Comparison of ENCODE assay signal across 10 cellular contexts in genomic region chr15:68281008-68281407, GRCh38. TPM values are rescaled to one million over a fixed set of nuclear protein-coding genes. Genes with fewer than 3 reads are reported as not detected.
A peak's percentile ranks its signal among the peaks of the same experiment; 100 is the strongest.
DNase-seq lines count a peak whose midpoint lies in the region; ATAC-seq and TF ChIP-seq lines count a peak whose summit lies in the region.
"Had no signal": no experiment of that assay in that cellular context is flagged by ENCODE, and none has a peak within 500 bp of the region (broad histone marks: within the 10 kb centered on the region; RNA-seq: fewer than 3 reads in every experiment).

No MANE protein-coding gene starts in this region.

- H2AK5ac ChIP-seq in trophoblast cell (ENCODE audit: low read length) = no peak overlapping the region

- H3K18ac ChIP-seq in trophoblast cell (ENCODE audit: low read length) = no peak overlapping the region

- no peak for ATAC-seq in activated CD8-positive, alpha-beta memory T cell treated with anti-CD3 and anti-CD28 coated beads, Interleukin-2, amount 10 ng/mL, durations not matched to agents 7 days and 5 days
- no peak for ATAC-seq in GM21360 (IDR thresholded peaks at IDR 0.05; ENCODE audit: unreplicated experiment)
- ATAC-seq: body of pancreas had no signal

- H2BK12ac ChIP-seq in trophoblast cell (ENCODE audit: low read length) = no peak overlapping the region

- H3K79me2 ChIP-seq in trophoblast cell (ENCODE audit: control insufficient read depth, insufficient read depth, low read length, poor library complexity) = peaks cover 21% of the 10 kb centered on the region

- H3K4me1 Mint-ChIP-seq in activated CD8-positive, alpha-beta memory T cell treated with anti-CD3 and anti-CD28 coated beads, Interleukin-2, amount 10 ng/mL, durations not matched to agents 7 days and 5 days = peaks cover 60% of the 10 kb centered on the region
- H3K4me1 Mint-ChIP-seq in activated naive CD8-positive, alpha-beta T cell treated with anti-CD3 and anti-CD28 coated beads for 36 hours = peaks cover 58% of the 10 kb centered on the region

- H3K9ac ChIP-seq in iPS-15b (ENCODE audit: low read depth, low read length) (no peak overlapping the region), trophoblast cell (ENCODE audit: low read length) (no peak overlapping the region)

- DNase-seq in activated CD8-positive, alpha-beta memory T cell treated with anti-CD3 and anti-CD28 coated beads, Interleukin-2, amount 10 ng/mL, durations not matched to agents 7 days and 5 days = no peak
- DNase-seq in activated CD8-positive, alpha-beta memory T cell treated with anti-CD3 and anti-CD28 coated beads, Interleukin-2, amount 50 U/mL, for 48 hours = no peak
- no peak for DNase-seq in activated naive CD8-positive, alpha-beta T cell treated with anti-CD3 and anti-CD28 coated beads for 36 hours
- no peak for DNase-seq in testis
- no peak for DNase-seq in GDM1 (lab: John Stamatoyannopoulos, UW)
- no peak for DNase-seq in trophoblast cell
- DNase-seq: body of pancreas, naive B cell had no signal

- intact Hi-C loops in testis (cut with DNase I; ENCODE audit: low total_unique reads) = no loop called here

- peak overlapping the region; percentile 92 for H3K4me3 Mint-ChIP-seq in activated CD8-positive, alpha-beta memory T cell treated with anti-CD3 and anti-CD28 coated beads, Interleukin-2, amount 10 ng/mL, durations not matched to agents 7 days and 5 days
- peak overlapping the region; percentile 98 for H3K4me3 Mint-ChIP-seq in activated naive CD8-positive, alpha-beta T cell treated with anti-CD3 and anti-CD28 coated beads for 36 hours

- H3K27ac ChIP-seq in testis (peak overlapping the region; percentile 57 to 100), trophoblast cell (ENCODE audit: low read depth, low read length) (no peak overlapping the region)

- H4K12ac ChIP-seq in trophoblast cell (ENCODE audit: low read depth, low read length) = no peak overlapping the region

- no peak overlapping the region for H3K4ac ChIP-seq in trophoblast cell (ENCODE audit: low read depth, low read length)

- CTCF ChIA-PET in activated CD8-positive, alpha-beta memory T cell treated with anti-CD3 and anti-CD28 coated beads, Interleukin-2, amount 10 ng/mL, durations not matched to agents 7 days and 5 days (lab: Charles Lee) = interaction anchor here (1.1 to 1.7 kb wide), 5 partner anchors 8 to 25 kb away, joined by 3 to 11 read pairs (median 5); no protein-coding TSS in a partner anchor

- no peak overlapping the region for H3K27ac Mint-ChIP-seq in activated CD8-positive, alpha-beta memory T cell treated with anti-CD3 and anti-CD28 coated beads, Interleukin-2, amount 10 ng/mL, durations not matched to agents 7 days and 5 days
- no peak overlapping the region for H3K27ac Mint-ChIP-seq in activated naive CD8-positive, alpha-beta T cell treated with anti-CD3 and anti-CD28 coated beads for 36 hours

- H3K4me1 ChIP-seq in iPS-15b (ENCODE audit: control insufficient read depth, insufficient read depth, low read length) (peaks cover 15% of the 10 kb centered on the region), testis (peaks cover 38% of the 10 kb centered on the region), trophoblast cell (ENCODE audit: control insufficient read depth in 1 of 2, insufficient read depth in 2 of 2, low read length in 2 of 2) (peaks cover 0 to 6% of the 10 kb centered on the region in 2 experiments)

- no peak for TF ChIP-seq POLR2A in testis (IDR thresholded peaks at IDR 0.05)

- no peak overlapping the region for H3K14ac ChIP-seq in trophoblast cell (ENCODE audit: low read length)

- no peaks in the 10 kb centered on the region for H3K27me3 ChIP-seq in iPS-15b (ENCODE audit: control insufficient read depth, insufficient read depth, low read length)
- H3K27me3 ChIP-seq in testis = no peaks in the 10 kb centered on the region
- no peaks in the 10 kb centered on the region for H3K27me3 ChIP-seq in trophoblast cell (ENCODE audit: insufficient read depth, low read length)
- H3K27me3 ChIP-seq: body of pancreas had no signal

- H3K36me3 ChIP-seq in iPS-15b (ENCODE audit: control insufficient read depth, insufficient read depth, low read length) (peaks cover 3% of the 10 kb centered on the region), testis (ENCODE audit: low read depth, missing control alignments) (no peaks in the 10 kb centered on the region), trophoblast cell (ENCODE audit: control insufficient read depth in 1 of 2, insufficient read depth in 2 of 2, low read length in 2 of 2) (peaks cover 4 to 6% of the 10 kb centered on the region in 2 experiments)

- H2BK120ac ChIP-seq in trophoblast cell (ENCODE audit: insufficient read depth, low read length, poor library complexity) = no peak overlapping the region

- no peak overlapping the region for H4K8ac ChIP-seq in trophoblast cell (ENCODE audit: low read depth, low read length)

- no peak overlapping the region for H2AFZ ChIP-seq in trophoblast cell (ENCODE audit: insufficient read depth, low read length, poor library complexity)

- no peak overlapping the region for H3K23ac ChIP-seq in trophoblast cell (ENCODE audit: low read length)

- H4K91ac ChIP-seq in trophoblast cell (ENCODE audit: low read depth, low read length) = no peak overlapping the region

- no peak overlapping the region for H3K4me2 ChIP-seq in trophoblast cell (ENCODE audit: low read length)

- H3K9me3 ChIP-seq in iPS-15b (ENCODE audit: control insufficient read depth, insufficient read depth, low read length) (no peaks in the 10 kb centered on the region), testis (no peaks in the 10 kb centered on the region), trophoblast cell (ENCODE audit: insufficient read depth, low read depth, low read length) (peaks cover 2% of the 10 kb centered on the region)
- H3K9me3 ChIP-seq: body of pancreas had no signal

- H3K9me3 Mint-ChIP-seq in activated CD8-positive, alpha-beta memory T cell treated with anti-CD3 and anti-CD28 coated beads, Interleukin-2, amount 10 ng/mL, durations not matched to agents 7 days and 5 days (ENCODE audit: low read depth) = no peaks in the 10 kb centered on the region
- no peaks in the 10 kb centered on the region for H3K9me3 Mint-ChIP-seq in activated naive CD8-positive, alpha-beta T cell treated with anti-CD3 and anti-CD28 coated beads for 36 hours

- peaks cover 16% of the 10 kb centered on the region for H3K79me1 ChIP-seq in trophoblast cell (ENCODE audit: low read length)

- H3K27me3 Mint-ChIP-seq in activated CD8-positive, alpha-beta memory T cell treated with anti-CD3 and anti-CD28 coated beads, Interleukin-2, amount 10 ng/mL, durations not matched to agents 7 days and 5 days = no peaks in the 10 kb centered on the region
- no peaks in the 10 kb centered on the region for H3K27me3 Mint-ChIP-seq in activated naive CD8-positive, alpha-beta T cell treated with anti-CD3 and anti-CD28 coated beads for 36 hours
- H3K27me3 Mint-ChIP-seq: naive B cell had no signal

- H3K4me3 ChIP-seq in iPS-15b (ENCODE audit: low read depth, low read length) (peak overlapping the region; percentile 100), testis (no peak overlapping the region), trophoblast cell (ENCODE audit: low read depth, low read length) (no peak overlapping the region)
- H3K4me3 ChIP-seq: body of pancreas had no signal

- WGBS in testis, 2 donors = 8 to 34% methylated on average over 1 of the region's 1 CpG
- no CpG with 5 or more reads among the region's 1 CpG for WGBS in trophoblast cell (ENCODE audit: extremely low coverage, insufficient coverage, insufficient read length)

- no peak for TF ChIP-seq CTCF in testis (IDR thresholded peaks at IDR 0.05)

- peaks cover 22% of the 10 kb centered on the region for H3K36me3 Mint-ChIP-seq in activated CD8-positive, alpha-beta memory T cell treated with anti-CD3 and anti-CD28 coated beads, Interleukin-2, amount 10 ng/mL, durations not matched to agents 7 days and 5 days
- peaks cover 44% of the 10 kb centered on the region for H3K36me3 Mint-ChIP-seq in activated naive CD8-positive, alpha-beta T cell treated with anti-CD3 and anti-CD28 coated beads for 36 hours

- no peak overlapping the region for H2BK5ac ChIP-seq in trophoblast cell (ENCODE audit: low read depth, low read length, poor library complexity)

RNA-seq across cellular contexts. Expression of gene FEM1B, which starts 3.5 kb away (rescaled TPM):
- 10 to 100 TPM; 48.3 to 50.1 TPM for total RNA-seq in activated CD8-positive, alpha-beta memory T cell treated with anti-CD3 and anti-CD28 coated beads, Interleukin-2, amount 10 ng/mL, durations not matched to agents 7 days and 5 days
- 10 to 100 TPM; 37.0 to 44.1 TPM for total RNA-seq in activated naive CD8-positive, alpha-beta T cell treated with anti-CD3 and anti-CD28 coated beads for 36 hours
- total RNA-seq in testis = 10 to 100 TPM; 65.8 to 86.3 TPM
- polyA plus RNA-seq in testis (ENCODE audit: insufficient read depth, low read depth, low replicate concordance) = 122 TPM
- polyA plus RNA-seq in trophoblast cell (2013) = 26.2 and 26.9 TPM in 2 replicates

RNA-seq across cellular contexts. Expression of gene CLN6, which starts 51.5 kb away (rescaled TPM):
- total RNA-seq in activated CD8-positive, alpha-beta memory T cell treated with anti-CD3 and anti-CD28 coated beads, Interleukin-2, amount 10 ng/mL, durations not matched to agents 7 days and 5 days = 10 to 100 TPM; 60.2 to 64.6 TPM
- 10 to 100 TPM; 67.7 to 72.0 TPM for total RNA-seq in activated naive CD8-positive, alpha-beta T cell treated with anti-CD3 and anti-CD28 coated beads for 36 hours
- total RNA-seq in testis = 10 to 100 TPM; 39.7 to 58.8 TPM
- 23.3 TPM for polyA plus RNA-seq in testis (ENCODE audit: insufficient read depth, low read depth, low replicate concordance)
- polyA plus RNA-seq in trophoblast cell (2013) = 18.5 and 21.2 TPM in 2 replicates
